8 cellular contexts compared by ENCODE assay signal in genomic region chrX:118807151-118808017, GRCh38. TPM values are rescaled to one million over a fixed set of nuclear protein-coding genes. Genes with fewer than 3 reads are reported as not detected.
A peak's percentile ranks its signal among the peaks of the same experiment; 100 is the strongest.
DNase-seq lines count a peak whose midpoint lies in the region; ATAC-seq and TF ChIP-seq lines count a peak whose summit lies in the region.

No MANE protein-coding gene starts in this region.

- POLR2A ChIA-PET in activated CD4-positive, alpha-beta T cell treated with anti-CD3 and anti-CD28 coated beads for 36 hours (lab: Charles Lee): no interaction called here

- intact Hi-C loops in activated CD4-positive, alpha-beta T cell treated with anti-CD3 and anti-CD28 coated beads for 36 hours (cut with DNase I, micrococcal nuclease): loop anchor here (1.0 to 10.0 kb wide), 7 partner anchors 45 to 348 kb away; no protein-coding TSS in a partner anchor

- no peaks in the 10 kb centered on the region for H3K9me3 Mint-ChIP-seq in activated CD4-positive, alpha-beta T cell treated with anti-CD3 and anti-CD28 coated beads for 36 hours (ENCODE audit: low read depth)

- H3K9me3 ChIP-seq in MG63: no peaks in the 10 kb centered on the region

- CTCF ChIA-PET in activated CD4-positive, alpha-beta T cell treated with anti-CD3 and anti-CD28 coated beads for 36 hours (lab: Charles Lee): interaction anchor here (0.6 to 1.3 kb wide), 10 partner anchors 12 to 1710 kb away, joined by 3 to 9 read pairs (median 3); no protein-coding TSS in a partner anchor

- H3K27ac Mint-ChIP-seq in activated CD4-positive, alpha-beta T cell treated with anti-CD3 and anti-CD28 coated beads for 36 hours: no peak overlapping the region

- DNase-seq in activated CD4-positive, alpha-beta T cell treated with anti-CD3 and anti-CD28 coated beads for 36 hours: peak; percentile 61
- DNase-seq in activated CD4-positive, alpha-beta T cell treated with anti-CD3 and anti-CD28 coated beads for 1 hour: no peak
- peak; percentile 15 for DNase-seq in MG63
- peak; percentile 65 for DNase-seq in SK-MEL-5 (ENCODE audit: low read depth, low spot score)
- peak; percentile 60 to 69 for DNase-seq in cardiac fibroblast (ENCODE audit: low read depth in 2 of 2)
- peak; percentile 45 for DNase-seq in left lobe of liver (ENCODE audit: low spot score)
- DNase-seq in stimulated activated naive CD8-positive, alpha-beta T cell treated with anti-CD3 and anti-CD28 coated beads, Interleukin-15, Interleukin-2, amounts not matched to agents 100 U/mL and 50 U/mL, for 24 hours: peak; percentile 25

- in situ Hi-C loops in SK-MEL-5 (cut with HindIII; ENCODE audit: low pct_unique_long_range_greater_than_20kb, low sequenced_read_pairs): no loop called here

- H3K4me3 Mint-ChIP-seq in activated CD4-positive, alpha-beta T cell treated with anti-CD3 and anti-CD28 coated beads for 36 hours: no peak overlapping the region

- H3K4me3 ChIP-seq in MG63 (no peak overlapping the region), cardiac fibroblast (replicated peaks in 1 of 2; ENCODE audit: low read depth in 2 of 2, low read length in 2 of 2) (no peak overlapping the region)

- H3K27me3 Mint-ChIP-seq in activated CD4-positive, alpha-beta T cell treated with anti-CD3 and anti-CD28 coated beads for 36 hours: no peaks in the 10 kb centered on the region

- H3K36me3 Mint-ChIP-seq in activated CD4-positive, alpha-beta T cell treated with anti-CD3 and anti-CD28 coated beads for 36 hours (ENCODE audit: low read depth): no peaks in the 10 kb centered on the region

- H3K36me3 ChIP-seq in MG63: no peaks in the 10 kb centered on the region

- TF ChIP-seq CTCF in cardiac fibroblast (IDR thresholded peaks at IDR 0.05; ENCODE audit: low read depth, low read length): peak; percentile 58

- H3K4me1 Mint-ChIP-seq in activated CD4-positive, alpha-beta T cell treated with anti-CD3 and anti-CD28 coated beads for 36 hours: no peaks in the 10 kb centered on the region

- H3K27me3 ChIP-seq in MG63: no peaks in the 10 kb centered on the region

- ATAC-seq in activated CD4-positive, alpha-beta T cell treated with anti-CD3 and anti-CD28 coated beads for 36 hours: no peak
- ATAC-seq in left lobe of liver (peak; percentile 90), GM19397 (IDR thresholded peaks at IDR 0.05; ENCODE audit: unreplicated experiment) (no peak)
- no peak for ATAC-seq in stimulated activated naive CD8-positive, alpha-beta T cell treated with anti-CD3 and anti-CD28 coated beads, Interleukin-15, Interleukin-2, amounts not matched to agents 100 U/mL and 50 U/mL, for 24 hours

RNA-seq across cellular contexts. Expression of gene ZCCHC12, which starts 16.2 kb away (rescaled TPM):
- 1 to 10 TPM; 1.2 to 1.3 TPM for total RNA-seq in activated CD4-positive, alpha-beta T cell treated with anti-CD3 and anti-CD28 coated beads for 36 hours
- not detected in 2 replicates for total RNA-seq in MG63 (2014; rRNA removed; shearing (Covaris generic); ENCODE audit: low replicate concordance)
- total RNA-seq in SK-MEL-5 (2014; rRNA removed; shearing (Covaris generic)): not detected in 2 replicates
- 0.10 TPM in 1 of 2 replicates, not detected in the other for polyA plus RNA-seq in SK-MEL-5 (2015; cell fraction: cytosol; rRNA removed)
- not detected in 2 replicates for polyA plus RNA-seq in SK-MEL-5 (2015; cell fraction: nucleus; rRNA removed)
- not detected for total RNA-seq in left lobe of liver
